ENCODE assay signal across 1 cellular context in genomic region chr2:45696708-45697107, GRCh38.
TF ChIP-seq lines count a peak whose summit lies in the region.

No MANE protein-coding gene starts in this region.

TF ChIP-seq in GM23338, 12 proteins besides CTCF, POLR2A, EP300 and RAD21 (continued from another document):
- TF ChIP-seq ZNF462 (CRISPR knock-in tag; IDR thresholded peaks at IDR 0.05): no peak
- TF ChIP-seq EZH2phosphoT487 (IDR thresholded peaks at IDR 0.05; ENCODE audit: unreplicated experiment): no peak
- no peak for TF ChIP-seq ZNF114 (CRISPR knock-in tag; IDR thresholded peaks at IDR 0.05)
- no peak for TF ChIP-seq ZNF331 (CRISPR knock-in tag; IDR thresholded peaks at IDR 0.05; ENCODE audit: low read depth)
- no peak for TF ChIP-seq EZH2 (IDR thresholded peaks at IDR 0.05; ENCODE audit: low read depth, unreplicated experiment)
- no peak for TF ChIP-seq STAT1 (IDR thresholded peaks at IDR 0.05; ENCODE audit: unreplicated experiment)
- TF ChIP-seq ETS1 (IDR thresholded peaks at IDR 0.05): no peak
